ENCODE assay signal across 8 cellular contexts in the genomic region with DNA sequence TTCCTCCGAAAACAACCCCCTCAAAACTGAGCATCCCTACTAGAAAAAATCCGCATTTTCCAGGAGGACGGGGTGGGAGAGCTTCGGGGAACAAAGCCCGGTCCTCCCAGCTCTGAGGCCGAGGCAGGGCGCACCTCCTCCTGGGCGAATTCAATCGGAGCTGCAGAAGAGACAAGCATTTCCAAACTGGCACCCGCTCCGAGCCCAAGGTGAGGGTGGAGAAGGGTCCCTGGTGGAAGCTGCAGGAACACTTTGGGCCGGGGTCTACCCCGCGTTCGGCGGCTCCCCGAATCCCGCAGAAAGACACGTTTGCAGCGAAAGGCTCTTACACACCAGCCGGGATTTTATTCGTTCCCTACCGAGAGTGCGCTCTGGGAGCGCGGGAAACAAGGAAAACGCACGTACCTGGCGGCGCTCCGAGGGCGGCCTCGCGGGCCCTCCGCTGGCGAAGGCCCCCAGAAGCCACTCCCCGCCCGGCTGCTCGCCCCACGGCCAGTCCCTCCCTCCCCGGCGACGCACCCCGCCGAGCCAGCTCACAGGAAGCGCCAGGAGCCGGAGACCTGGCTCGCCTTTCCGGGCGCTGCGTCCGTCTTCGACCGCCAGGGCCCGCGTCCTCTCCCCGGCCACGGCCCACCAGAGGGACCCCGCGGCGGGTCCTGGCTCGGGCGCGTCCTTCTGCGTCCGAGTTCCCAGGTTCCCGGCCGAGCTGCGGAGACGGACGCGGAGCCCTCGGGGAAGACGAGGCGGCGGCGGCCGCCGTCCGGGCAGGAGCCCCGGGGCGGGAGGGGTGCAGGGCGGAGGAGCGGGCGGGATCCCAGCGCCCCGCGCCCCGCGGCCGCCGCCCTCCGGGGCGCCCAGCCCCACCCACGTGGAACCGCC. TPM values are rescaled to one million over a fixed set of nuclear protein-coding genes. Genes with fewer than 3 reads are reported as not detected.
DNase-seq lines count a peak whose midpoint lies in the region; ATAC-seq and TF ChIP-seq lines count a peak whose summit lies in the region.

No MANE protein-coding gene starts in this region.

- H3K27ac Mint-ChIP-seq in activated B cell treated with CpG ODN at 0.5 μM for 24 hours: no peak overlapping the region

- peak; percentile 92 for DNase-seq in A673 (ENCODE audit: low spot score)
- DNase-seq in GM13976 (ENCODE audit: low spot score): peak; percentile 91
- peak; percentile 64 for DNase-seq in NCI-H2107 (lab: John Stamatoyannopoulos, UW)
- DNase-seq in activated B cell treated with CpG ODN at 0.5 μM for 24 hours: peak; percentile 56
- peak in 9 of 10 donors; percentile 35 to 79 (median 56) for DNase-seq in dorsolateral prefrontal cortex
- peak; percentile 89 to 94 (median 94) for DNase-seq in right lobe of liver
- DNase-seq in stimulated activated CD4-positive, alpha-beta T cell treated with anti-CD3 and anti-CD28 coated beads, Interleukin-4, amount 100 ng/mL, for 48 hours (ENCODE audit: low read depth in 2 of 2): peak; percentile 46 to 55

- in situ Hi-C loops in GM13976 (cut with MboI; ENCODE audit: low sequenced_read_pairs, unreplicated experiment): no loop called here

- ATAC-seq in HG02870 (IDR thresholded peaks at IDR 0.05; ENCODE audit: unreplicated experiment) (peak; percentile 37), activated B cell treated with CpG ODN at 0.5 μM for 24 hours (ENCODE audit: low read depth) (peak; percentile 37), right lobe of liver (peak; percentile 55 to 71 (median 67))

- WGBS in right lobe of liver (ENCODE audit: insufficient coverage, low coverage, low lambda C conversion rate, missing lambda C conversion rate): 0% methylated on average over 9 of the region's 96 CpGs

- CTCF ChIA-PET in A673 (lab: Charles Lee): interaction anchor here (0.6 kb wide), 1 partner anchor 139 kb away, joined by 3 read pairs; no protein-coding TSS in a partner anchor
- CTCF ChIA-PET in activated B cell treated with CpG ODN at 0.5 μM for 24 hours (lab: Charles Lee): interaction anchor here (0.7 kb wide), 1 partner anchor 139 kb away, joined by 3 read pairs; no protein-coding TSS in a partner anchor

- peak; percentile 89 for TF ChIP-seq POLR2A in right lobe of liver (IDR thresholded peaks at IDR 0.05)

- H3K9me3 Mint-ChIP-seq in activated B cell treated with CpG ODN at 0.5 μM for 24 hours: no peaks in the 10 kb centered on the region

- peaks cover 20% of the 10 kb centered on the region for H3K4me1 Mint-ChIP-seq in activated B cell treated with CpG ODN at 0.5 μM for 24 hours

- H3K36me3 ChIP-seq in A673 (ENCODE audit: insufficient read depth, low read length, poor library complexity, severe bottlenecking) (no peaks in the 10 kb centered on the region), right lobe of liver (no peaks in the 10 kb centered on the region)

- H3K4me3 ChIP-seq in A673 (ENCODE audit: low read depth, low read length, poor library complexity, severe bottlenecking) (peak overlapping the region; percentile 78), dorsolateral prefrontal cortex (peak overlapping the region; percentile 27 to 86 (median 75)), right lobe of liver (peak overlapping the region; percentile 61 to 80 (median 80))

- H3K27me3 ChIP-seq in A673 (replicated peaks; ENCODE audit: insufficient read depth, low read depth, low read length, poor library complexity) (no peaks in the 10 kb centered on the region), dorsolateral prefrontal cortex (peaks cover 0 to 34% (median 6%) of the 10 kb centered on the region in 45 donors), right lobe of liver (no peaks in the 10 kb centered on the region)

- H3K4me3 Mint-ChIP-seq in activated B cell treated with CpG ODN at 0.5 μM for 24 hours: peak overlapping the region; percentile 70

- no TSS peak for BruUV-seq in A673 (replicated peaks; lab: Mats Ljungman, UMichigan)

- intact Hi-C loops in A673 (cut with micrococcal nuclease; ENCODE audit: unreplicated experiment): no loop called here
- intact Hi-C loops in activated B cell treated with CpG ODN at 0.5 μM for 24 hours (cut with micrococcal nuclease): loop anchor here (1.0 to 2.0 kb wide), 5 partner anchors 50 to 167 kb away; a partner anchor contains a TSS
- intact Hi-C loops in dorsolateral prefrontal cortex (cut with DNase I): loop anchor here in 1 of 2 donors (1.0 kb wide), 1 partner anchor 40 kb away; no protein-coding TSS in a partner anchor
- intact Hi-C loops in right lobe of liver (cut with DNase I): no loop called here

- H3K4me1 ChIP-seq in A673 (ENCODE audit: insufficient read depth, low read length, poor library complexity, severe bottlenecking): peaks cover 23% of the 10 kb centered on the region
- H3K4me1 ChIP-seq in right lobe of liver: peaks cover 0 to 31% (median 14%) of the 10 kb centered on the region in 4 donors

- TF ChIP-seq CTCF in A673 (conservative IDR thresholded peaks at IDR 0.05; ENCODE audit: low read depth, low read length): no peak
- no peak for TF ChIP-seq CTCF in GM13976 (IDR thresholded peaks at IDR 0.05; ENCODE audit: borderline replicate concordance, control extremely low read depth, extremely low read depth, insufficient read depth, missing control alignments)
- TF ChIP-seq CTCF in activated B cell treated with CpG ODN at 0.5 μM for 24 hours (IDR thresholded peaks at IDR 0.05): no peak
- TF ChIP-seq CTCF in dorsolateral prefrontal cortex (IDR thresholded peaks at IDR 0.05 in 54 of 56, conservative IDR thresholded peaks at IDR 0.05 in 2 of 56; ENCODE audit: low read depth in 1 of 56, partially characterized antibody in 56 of 56): peak in 10 of 56 donors; percentile 4 to 38 (median 15)
- peak in 2 of 4 donors; percentile 21 to 43 for TF ChIP-seq CTCF in right lobe of liver (IDR thresholded peaks at IDR 0.05)

- POLR2A ChIA-PET in A673 (lab: Charles Lee; ENCODE audit: low non-redundant PET): interaction anchor here (0.9 kb wide), 1 partner anchor 50 kb away, joined by 3 read pairs; a partner anchor contains a TSS
- POLR2A ChIA-PET in activated B cell treated with CpG ODN at 0.5 μM for 24 hours (lab: Charles Lee): interaction anchor here (0.6 to 1.5 kb wide), 2 partner anchors 50 to 482 kb away, joined by 4 to 6 read pairs; a partner anchor contains a TSS

- peaks cover 22% of the 10 kb centered on the region for H3K27me3 Mint-ChIP-seq in activated B cell treated with CpG ODN at 0.5 μM for 24 hours

- H3K27ac ChIP-seq in A673 (ENCODE audit: low read depth, low read length, poor library complexity, severe bottlenecking): peak overlapping the region; percentile 97
- peak overlapping the region; percentile 75 to 97 (median 93) for H3K27ac ChIP-seq in dorsolateral prefrontal cortex
- H3K27ac ChIP-seq in right lobe of liver: peak overlapping the region; percentile 86 to 98 (median 96)

- no peaks in the 10 kb centered on the region for H3K9me3 ChIP-seq in A673 (ENCODE audit: low read depth, low read length, poor library complexity, severe bottlenecking)
- no peaks in the 10 kb centered on the region for H3K9me3 ChIP-seq in right lobe of liver

- peaks cover 2% of the 10 kb centered on the region for H3K36me3 Mint-ChIP-seq in activated B cell treated with CpG ODN at 0.5 μM for 24 hours (ENCODE audit: low read depth)

RNA-seq across cellular contexts. Expression of a gene that starts 49.8 kb away (rescaled TPM):
- total RNA-seq in A673 (2021): 74.2 and 80.6 TPM in 2 replicates
- total RNA-seq in activated B cell treated with CpG ODN at 0.5 μM for 24 hours: 0.13 and 0.42 TPM in 2 replicates
- total RNA-seq in dorsolateral prefrontal cortex: 10 to 100 TPM; 25.1 to 66.1 (median 38.0) TPM
- 1 to 10 TPM; 2.5 to 6.4 (median 4.9) TPM for total RNA-seq in right lobe of liver

RNA-seq across cellular contexts. Expression of a gene that starts 50.3 kb away (rescaled TPM):
- total RNA-seq in A673 (2021): 75.1 and 77.3 TPM in 2 replicates
- 75.9 and 97.1 TPM in 2 replicates for total RNA-seq in activated B cell treated with CpG ODN at 0.5 μM for 24 hours
- total RNA-seq in dorsolateral prefrontal cortex: 10 to 100 TPM; 30.0 to 80.0 (median 48.8) TPM
- total RNA-seq in right lobe of liver: 100 to 1,000 TPM in 1 of 6 experiments, 10 to 100 TPM in 5; 60.9 to 104 (median 86.1) TPM

Comparison
In these comparisons a context has a peak if more than half of its experiments do, and no peak if none do; other contexts are left out.
1. Peak in every context shown above with its lines: DNase-seq, ATAC-seq, H3K4me3 ChIP-seq and H3K27ac ChIP-seq.